Comparison of ENCODE assay signal across 17 cellular contexts in genomic region chr12:54014315-54015209, GRCh38. TPM values are rescaled to one million over a fixed set of nuclear protein-coding genes. Genes with fewer than 3 reads are reported as not detected.
A peak's percentile ranks its signal among the peaks of the same experiment; 100 is the strongest.
DNase-seq lines count a peak whose midpoint lies in the region; ATAC-seq, FAIRE-seq and TF ChIP-seq lines count a peak whose summit lies in the region.
"Had no signal": no experiment of that assay in that cellular context is flagged by ENCODE, and none has a peak within 500 bp of the region (broad histone marks: within the 10 kb centered on the region; RNA-seq: fewer than 3 reads in every experiment).

No MANE protein-coding gene starts in this region.

- 31% methylated on average over 41 of the region's 41 CpGs for WGBS in GM12878 (ENCODE audit: insufficient coverage, insufficient replicate concordance, low lambda C conversion rate, missing lambda C conversion rate)

- BruUV-seq in GM12878 (replicated peaks; lab: Mats Ljungman, UMichigan): no TSS peak

- H3K36me3 ChIP-seq in GM12878 (ENCODE audit: control insufficient read depth in 2 of 2, insufficient read depth in 2 of 2, low read length in 1 of 2) (no peaks in the 10 kb centered on the region), thoracic aorta (no peaks in the 10 kb centered on the region)
- H3K36me3 ChIP-seq: left ventricle myocardium inferior had no signal

- H3K4me1 ChIP-seq in GM12878 (ENCODE audit: control insufficient read depth, insufficient read depth, low read length): peaks cover 10% of the 10 kb centered on the region; the same call in 1 of the 2 replicates
- H3K4me1 ChIP-seq in thoracic aorta (ENCODE audit: control insufficient read depth in 1 of 2, low read depth in 2 of 2): peaks cover 7 to 13% of the 10 kb centered on the region in 2 donors

- in situ Hi-C loops in GM12878 (cut with MboI): no loop called here

- H3K27me3 ChIP-seq in GM12878 (replicated peaks in 1 of 2; ENCODE audit: control insufficient read depth in 2 of 2, insufficient read depth in 2 of 2, low read length in 1 of 2) (peaks cover 16 to 35% of the 10 kb centered on the region in 2 experiments), thoracic aorta (replicated peaks; ENCODE audit: insufficient read depth) (no peaks in the 10 kb centered on the region)

- H3K79me2 ChIP-seq in GM12878 (ENCODE audit: control insufficient read depth, insufficient read depth, low read length): no peaks in the 10 kb centered on the region

- peak overlapping the region; percentile 35 for H3K4me3 Mint-ChIP-seq in activated naive CD8-positive, alpha-beta T cell treated with anti-CD3 and anti-CD28 coated beads, Interleukin-2, amount 10 ng/mL, durations not matched to agents 7 days and 5 days
- no peak overlapping the region for H3K4me3 Mint-ChIP-seq in activated naive CD8-positive, alpha-beta T cell treated with anti-CD3 and anti-CD28 coated beads, Interleukin-2, amount 50 U/mL, for 24 hours

- H3K9me3 ChIP-seq in GM12878 (replicated peaks; ENCODE audit: control insufficient read depth, insufficient read depth, low read length) (no peaks in the 10 kb centered on the region), thoracic aorta (no peaks in the 10 kb centered on the region)
- H3K9me3 ChIP-seq: left ventricle myocardium inferior had no signal

- H3K4me2 ChIP-seq in GM12878 (ENCODE audit: control insufficient read depth, insufficient read depth): no peak overlapping the region

- TF ChIP-seq EP300 in GM12878 (IDR thresholded peaks at IDR 0.05; ENCODE audit: borderline replicate concordance in 1 of 2, control insufficient read depth in 1 of 2, low read depth in 2 of 2, low read length in 2 of 2): no peak

- DNase-seq in activated naive CD8-positive, alpha-beta T cell treated with anti-CD3 and anti-CD28 coated beads, Interleukin-2, amount 10 ng/mL, durations not matched to agents 7 days and 5 days: no peak
- no peak for DNase-seq in activated naive CD8-positive, alpha-beta T cell treated with anti-CD3 and anti-CD28 coated beads, Interleukin-2, amount 50 U/mL, for 24 hours
- no peak for DNase-seq in GM12878 (ENCODE audit: low read depth, low spot score)
- DNase-seq in myocyte (ENCODE audit: low read depth): peak; percentile 66
- no peak for DNase-seq in thoracic aorta (ENCODE audit: low spot score)
- no peak for DNase-seq in HUDEP-2 (lab: John Stamatoyannopoulos, UW; ENCODE audit: unreplicated experiment in 76 of 76)
- DNase-seq in Right ventricle myocardium inferior (ENCODE audit: missing footprints): no peak
- DNase-seq: activated naive CD4-positive, alpha-beta T cell treated with anti-CD3 and anti-CD28 coated beads, Interleukin-2, amount 50 U/mL, for 16 hours; hippocampal formation; KBM-7; left ventricle myocardium inferior; NCI-H1417 treated with DMSO at 0.1 percent for 48 hours; T1000 had no signal

- CTCF ChIA-PET in GM12878 (lab: Yijun Ruan, JAX): interaction anchor here (3.5 to 3.8 kb wide), 2 partner anchors 7 to 187 kb away, joined by 18 to 27 read pairs; partner anchors contain the start of gene HOXC8

- no peaks in the 10 kb centered on the region for H3K36me3 Mint-ChIP-seq in activated naive CD8-positive, alpha-beta T cell treated with anti-CD3 and anti-CD28 coated beads, Interleukin-2, amount 10 ng/mL, durations not matched to agents 7 days and 5 days
- no peaks in the 10 kb centered on the region for H3K36me3 Mint-ChIP-seq in activated naive CD8-positive, alpha-beta T cell treated with anti-CD3 and anti-CD28 coated beads, Interleukin-2, amount 50 U/mL, for 24 hours (ENCODE audit: low read depth)

- no peak for TF ChIP-seq RAD21 in GM12878 (IDR thresholded peaks at IDR 0.05; ENCODE audit: insufficient read depth, low read depth, low read length)

- no peak overlapping the region for H3K9ac ChIP-seq in GM12878 (ENCODE audit: control insufficient read depth, insufficient read depth, low read length)

- SMC1A ChIA-PET in GM12878 (lab: Charles Lee; ENCODE audit: uncharacterized antibody, unreplicated experiment): interaction anchor here (2.4 kb wide), 1 partner anchor 18 kb away, joined by 7 read pairs; the partner anchor contains the start of gene HOXC5

- no peaks in the 10 kb centered on the region for H3K9me3 Mint-ChIP-seq in activated naive CD8-positive, alpha-beta T cell treated with anti-CD3 and anti-CD28 coated beads, Interleukin-2, amount 10 ng/mL, durations not matched to agents 7 days and 5 days
- H3K9me3 Mint-ChIP-seq in activated naive CD8-positive, alpha-beta T cell treated with anti-CD3 and anti-CD28 coated beads, Interleukin-2, amount 50 U/mL, for 24 hours: no peaks in the 10 kb centered on the region

- no peak for TF ChIP-seq POLR2A in GM12878 (IDR thresholded peaks at IDR 0.05; ENCODE audit: low read depth, low read length)

- H3K4me1 Mint-ChIP-seq in activated naive CD8-positive, alpha-beta T cell treated with anti-CD3 and anti-CD28 coated beads, Interleukin-2, amount 10 ng/mL, durations not matched to agents 7 days and 5 days: peaks cover 13% of the 10 kb centered on the region
- H3K4me1 Mint-ChIP-seq in activated naive CD8-positive, alpha-beta T cell treated with anti-CD3 and anti-CD28 coated beads, Interleukin-2, amount 50 U/mL, for 24 hours: peaks cover 27% of the 10 kb centered on the region

- H2AFZ ChIP-seq in GM12878 (ENCODE audit: control insufficient read depth, low read depth, low read length): no peak overlapping the region

- FAIRE-seq in GM12878 (lab: Jason Lieb, UNC): no peak
- FAIRE-seq: urothelium cell line had no signal

- no peak overlapping the region for H3K4me3 ChIP-seq in GM12878
- H3K4me3 ChIP-seq in thoracic aorta: peak overlapping the region; percentile 31
- H3K4me3 ChIP-seq: left ventricle myocardium inferior had no signal

- no peaks in the 10 kb centered on the region; the same call in 1 of the 2 replicates for H4K20me1 ChIP-seq in GM12878 (ENCODE audit: control insufficient read depth, insufficient read depth)

- ATAC-seq in activated naive CD8-positive, alpha-beta T cell treated with anti-CD3 and anti-CD28 coated beads, Interleukin-2, amount 10 ng/mL, durations not matched to agents 7 days and 5 days (ENCODE audit: low read depth): no peak
- no peak for ATAC-seq in activated naive CD8-positive, alpha-beta T cell treated with anti-CD3 and anti-CD28 coated beads, Interleukin-2, amount 50 U/mL, for 24 hours
- ATAC-seq in GM12878 (no peak), thoracic aorta (ENCODE audit: insufficient number of reproducible peaks, low FRiP score, low read depth) (no peak), Right ventricle myocardium inferior (no peak), GM18520 (IDR thresholded peaks at IDR 0.05; ENCODE audit: unreplicated experiment) (no peak)

- TF ChIP-seq CTCF in GM12878 (IDR thresholded peaks at IDR 0.05 in 2 of 3, conservative IDR thresholded peaks at IDR 0.05 in 1 of 3; ENCODE audit: control insufficient read depth in 2 of 3, extremely low read depth in 1 of 3, insufficient read depth in 1 of 3, low read depth in 3 of 3, low read length in 3 of 3) (no peak), thoracic aorta (IDR thresholded peaks at IDR 0.05) (no peak)

- H3K27ac Mint-ChIP-seq in activated naive CD8-positive, alpha-beta T cell treated with anti-CD3 and anti-CD28 coated beads, Interleukin-2, amount 10 ng/mL, durations not matched to agents 7 days and 5 days: no peak overlapping the region
- H3K27ac Mint-ChIP-seq in activated naive CD8-positive, alpha-beta T cell treated with anti-CD3 and anti-CD28 coated beads, Interleukin-2, amount 50 U/mL, for 24 hours: no peak overlapping the region

- H3K27ac ChIP-seq in GM12878 (ENCODE audit: control insufficient read depth, insufficient read depth) (no peak overlapping the region), thoracic aorta (peak overlapping the region in 1 of 2 donors; percentile 32)
- H3K27ac ChIP-seq: epithelial cell of prostate, left ventricle myocardium inferior had no signal

- RAD21 ChIA-PET in GM12878 (lab: Charles Lee; ENCODE audit: unreplicated experiment): no interaction called here

- peaks cover 85% of the 10 kb centered on the region for H3K27me3 Mint-ChIP-seq in activated naive CD8-positive, alpha-beta T cell treated with anti-CD3 and anti-CD28 coated beads, Interleukin-2, amount 10 ng/mL, durations not matched to agents 7 days and 5 days
- H3K27me3 Mint-ChIP-seq in activated naive CD8-positive, alpha-beta T cell treated with anti-CD3 and anti-CD28 coated beads, Interleukin-2, amount 50 U/mL, for 24 hours: peaks cover 81% of the 10 kb centered on the region

- POLR2A ChIA-PET in activated naive CD8-positive, alpha-beta T cell treated with anti-CD3 and anti-CD28 coated beads, Interleukin-2, amount 10 ng/mL, durations not matched to agents 7 days and 5 days (lab: Charles Lee): no interaction called here
- POLR2A ChIA-PET in GM12878 (lab: Charles Lee): interaction anchor here (0.6 kb wide), 1 partner anchor 385 kb away, joined by 5 read pairs; no protein-coding TSS in a partner anchor

- intact Hi-C loops in GM12878 (cut with micrococcal nuclease; ENCODE audit: unreplicated experiment): no loop called here
- intact Hi-C loops in Right ventricle myocardium inferior (cut with DNase I): no loop called here

RNA-seq across cellular contexts. Expression of gene HOXC8, which starts 5.8 kb away (rescaled TPM):
- total RNA-seq in activated naive CD8-positive, alpha-beta T cell treated with anti-CD3 and anti-CD28 coated beads, Interleukin-2, amount 10 ng/mL, durations not matched to agents 7 days and 5 days: not detected
- total RNA-seq in GM12878 (2013; cell fraction: nucleolus; rRNA removed): not detected in 2 replicates
- not detected in 2 replicates for total RNA-seq in GM12878 (2014; rRNA removed)
- total RNA-seq in GM12878 (2014; rRNA removed; fragmentation: Illumina TruSeq; extraction: Trizol): not detected in 2 replicates
- total RNA-seq in GM12878 (2021): not detected in 2 replicates
- not detected for polyA plus RNA-seq in GM12878 (2011; ENCODE audit: low read depth)
- not detected in 2 replicates for polyA plus RNA-seq in GM12878 (2011; rRNA removed)
- polyA plus RNA-seq in GM12878 (2011; cell fraction: cytosol; rRNA removed): not detected in 2 replicates
- polyA plus RNA-seq in GM12878 (2011; cell fraction: nucleus; rRNA removed): not detected in 2 replicates
- polyA plus RNA-seq in GM12878 (2012): not detected in 2 replicates
- polyA plus RNA-seq in GM12878 (2014; fragmentation: Illumina TruSeq; extraction: Trizol): not detected in 2 replicates
- not detected for polyA plus RNA-seq in GM12878 (2014; fragmentation: Nextera tagmentation; extraction: Ambion mirVana)
- polyA plus RNA-seq in GM12878 (2014; rRNA removed): not detected in 2 replicates
- not detected for polyA plus RNA-seq in GM12878 (2016; fragmentation: Nextera tagmentation; extraction: Ambion mirVana)
- 0.10 TPM in 1 of 2 replicates, not detected in the other for polyA minus RNA-seq in GM12878 (2011; rRNA and poly(A)+ RNA removed)
- not detected in 2 replicates for polyA minus RNA-seq in GM12878 (2011; cell fraction: cytosol; rRNA and poly(A)+ RNA removed)
- polyA minus RNA-seq in GM12878 (2011; cell fraction: nucleus; rRNA and poly(A)+ RNA removed): not detected in 2 replicates
- 9.9 and 11.4 TPM in 2 replicates for total RNA-seq in myocyte
- 23.7 TPM for polyA plus RNA-seq in myocyte (2012)
- total RNA-seq in thoracic aorta: not detected
- total RNA-seq in Right ventricle myocardium inferior: not detected
- total RNA-seq: left ventricle myocardium inferior had no signal

RNA-seq across cellular contexts. Expression of gene HOXC6, which starts 13.7 kb away (rescaled TPM):
- total RNA-seq in activated naive CD8-positive, alpha-beta T cell treated with anti-CD3 and anti-CD28 coated beads, Interleukin-2, amount 10 ng/mL, durations not matched to agents 7 days and 5 days: not detected
- total RNA-seq in GM12878 (2013; cell fraction: nucleolus; rRNA removed): 0.35 TPM in 1 of 2 replicates, not detected in the other
- not detected in 2 replicates for total RNA-seq in GM12878 (2014; rRNA removed)
- total RNA-seq in GM12878 (2014; rRNA removed; fragmentation: Illumina TruSeq; extraction: Trizol): 0.09 TPM in 1 of 2 replicates, not detected in the other
- total RNA-seq in GM12878 (2021): 0.27 and 0.38 TPM in 2 replicates
- not detected for polyA plus RNA-seq in GM12878 (2011; ENCODE audit: low read depth)
- 0.42 and 0.52 TPM in 2 replicates for polyA plus RNA-seq in GM12878 (2011; rRNA removed)
- polyA plus RNA-seq in GM12878 (2011; cell fraction: cytosol; rRNA removed): 0.60 and 0.65 TPM in 2 replicates
- 0.57 and 0.76 TPM in 2 replicates for polyA plus RNA-seq in GM12878 (2011; cell fraction: nucleus; rRNA removed)
- 0.34 and 0.39 TPM in 2 replicates for polyA plus RNA-seq in GM12878 (2012)
- polyA plus RNA-seq in GM12878 (2014; fragmentation: Illumina TruSeq; extraction: Trizol): 0.06 TPM in 1 of 2 replicates, not detected in the other
- under 1 TPM in 1 of 2 experiments, not detected in 1; 0.02 TPM for polyA plus RNA-seq in GM12878 (2014; fragmentation: Nextera tagmentation; extraction: Ambion mirVana)
- 0.55 TPM in 1 of 2 replicates, not detected in the other for polyA plus RNA-seq in GM12878 (2014; rRNA removed)
- under 1 TPM in 1 of 2 experiments, not detected in 1; 0.54 TPM for polyA plus RNA-seq in GM12878 (2016; fragmentation: Nextera tagmentation; extraction: Ambion mirVana)
- polyA minus RNA-seq in GM12878 (2011; rRNA and poly(A)+ RNA removed): 0.31 and 0.73 TPM in 2 replicates
- polyA minus RNA-seq in GM12878 (2011; cell fraction: cytosol; rRNA and poly(A)+ RNA removed): 0.52 TPM in 1 of 2 replicates, not detected in the other
- polyA minus RNA-seq in GM12878 (2011; cell fraction: nucleus; rRNA and poly(A)+ RNA removed): 0.36 and 0.48 TPM in 2 replicates
- total RNA-seq in myocyte: 1.6 and 2.3 TPM in 2 replicates
- polyA plus RNA-seq in myocyte (2012): 21.8 TPM
- not detected for total RNA-seq in thoracic aorta
- total RNA-seq in Right ventricle myocardium inferior: 0.41 TPM
- total RNA-seq: left ventricle myocardium inferior had no signal

RNA-seq across cellular contexts. Expression of gene HOXC9, which starts 14.6 kb away (rescaled TPM):
- not detected for total RNA-seq in activated naive CD8-positive, alpha-beta T cell treated with anti-CD3 and anti-CD28 coated beads, Interleukin-2, amount 10 ng/mL, durations not matched to agents 7 days and 5 days
- 0.69 TPM in 1 of 2 replicates, not detected in the other for total RNA-seq in GM12878 (2013; cell fraction: nucleolus; rRNA removed)
- total RNA-seq in GM12878 (2014; rRNA removed) (not detected in 2 replicates), GM12878 (2014; rRNA removed; fragmentation: Illumina TruSeq; extraction: Trizol) (not detected in 2 replicates), GM12878 (2021) (not detected in 2 replicates), myocyte (9.6 and 11.7 TPM in 2 replicates), thoracic aorta (not detected), Right ventricle myocardium inferior (not detected)
- polyA plus RNA-seq in GM12878 (2011; ENCODE audit: low read depth): not detected
- polyA plus RNA-seq in GM12878 (2011; rRNA removed) (not detected in 2 replicates), GM12878 (2014; fragmentation: Illumina TruSeq; extraction: Trizol) (not detected in 2 replicates), GM12878 (2014; fragmentation: Nextera tagmentation; extraction: Ambion mirVana) (not detected), GM12878 (2014; rRNA removed) (not detected in 2 replicates), GM12878 (2016; fragmentation: Nextera tagmentation; extraction: Ambion mirVana) (not detected)
- polyA plus RNA-seq in GM12878 (2011; cell fraction: cytosol; rRNA removed): not detected in 2 replicates
- polyA plus RNA-seq in GM12878 (2011; cell fraction: nucleus; rRNA removed): 0.09 TPM in 1 of 2 replicates, not detected in the other
- polyA plus RNA-seq in GM12878 (2012): 0.07 TPM in 1 of 2 replicates, not detected in the other
- not detected in 2 replicates for polyA minus RNA-seq in GM12878 (2011; rRNA and poly(A)+ RNA removed)
- polyA minus RNA-seq in GM12878 (2011; cell fraction: cytosol; rRNA and poly(A)+ RNA removed): not detected in 2 replicates
- polyA minus RNA-seq in GM12878 (2011; cell fraction: nucleus; rRNA and poly(A)+ RNA removed): not detected in 2 replicates
- 11.8 TPM for polyA plus RNA-seq in myocyte (2012)
- total RNA-seq: left ventricle myocardium inferior had no signal

RNA-seq across cellular contexts. Expression of gene HOXC5, which starts 18.3 kb away (rescaled TPM):
- not detected for total RNA-seq in activated naive CD8-positive, alpha-beta T cell treated with anti-CD3 and anti-CD28 coated beads, Interleukin-2, amount 10 ng/mL, durations not matched to agents 7 days and 5 days
- not detected in 2 replicates for total RNA-seq in GM12878 (2013; cell fraction: nucleolus; rRNA removed)
- total RNA-seq in GM12878 (2014; rRNA removed): not detected in 2 replicates
- total RNA-seq in GM12878 (2014; rRNA removed; fragmentation: Illumina TruSeq; extraction: Trizol): not detected in 2 replicates
- total RNA-seq in GM12878 (2021): not detected in 2 replicates
- not detected for polyA plus RNA-seq in GM12878 (2011; ENCODE audit: low read depth)
- 0.11 TPM in 1 of 2 replicates, not detected in the other for polyA plus RNA-seq in GM12878 (2011; rRNA removed)
- 0.25 and 0.28 TPM in 2 replicates for polyA plus RNA-seq in GM12878 (2011; cell fraction: cytosol; rRNA removed)
- polyA plus RNA-seq in GM12878 (2011; cell fraction: nucleus; rRNA removed): 0.09 and 0.12 TPM in 2 replicates
- not detected in 2 replicates for polyA plus RNA-seq in GM12878 (2012)
- polyA plus RNA-seq in GM12878 (2014; fragmentation: Illumina TruSeq; extraction: Trizol): not detected in 2 replicates
- not detected for polyA plus RNA-seq in GM12878 (2014; fragmentation: Nextera tagmentation; extraction: Ambion mirVana)
- not detected in 2 replicates for polyA plus RNA-seq in GM12878 (2014; rRNA removed)
- not detected for polyA plus RNA-seq in GM12878 (2016; fragmentation: Nextera tagmentation; extraction: Ambion mirVana)
- polyA minus RNA-seq in GM12878 (2011; rRNA and poly(A)+ RNA removed): not detected in 2 replicates
- polyA minus RNA-seq in GM12878 (2011; cell fraction: cytosol; rRNA and poly(A)+ RNA removed): not detected in 2 replicates
- not detected in 2 replicates for polyA minus RNA-seq in GM12878 (2011; cell fraction: nucleus; rRNA and poly(A)+ RNA removed)
- 1.2 and 1.4 TPM in 2 replicates for total RNA-seq in myocyte
- polyA plus RNA-seq in myocyte (2012): 0.71 TPM
- total RNA-seq in thoracic aorta: 1 to 10 TPM in 1 of 2 donors, not detected in 1; 1.8 TPM
- not detected for total RNA-seq in Right ventricle myocardium inferior
- total RNA-seq: left ventricle myocardium inferior had no signal

RNA-seq across cellular contexts. Expression of gene HOXC10, which starts 29.6 kb away (rescaled TPM):
- total RNA-seq in activated naive CD8-positive, alpha-beta T cell treated with anti-CD3 and anti-CD28 coated beads, Interleukin-2, amount 10 ng/mL, durations not matched to agents 7 days and 5 days: not detected
- total RNA-seq in GM12878 (2013; cell fraction: nucleolus; rRNA removed): not detected in 2 replicates
- total RNA-seq in GM12878 (2014; rRNA removed) (not detected in 2 replicates), GM12878 (2014; rRNA removed; fragmentation: Illumina TruSeq; extraction: Trizol) (not detected in 2 replicates), GM12878 (2021) (0.59 TPM in 1 of 2 replicates, not detected in the other), myocyte (3.7 and 4.0 TPM in 2 replicates), thoracic aorta (not detected), Right ventricle myocardium inferior (not detected)
- not detected for polyA plus RNA-seq in GM12878 (2011; ENCODE audit: low read depth)
- polyA plus RNA-seq in GM12878 (2011; rRNA removed) (not detected in 2 replicates), GM12878 (2014; fragmentation: Illumina TruSeq; extraction: Trizol) (not detected in 2 replicates), GM12878 (2014; fragmentation: Nextera tagmentation; extraction: Ambion mirVana) (not detected), GM12878 (2014; rRNA removed) (not detected in 2 replicates), GM12878 (2016; fragmentation: Nextera tagmentation; extraction: Ambion mirVana) (not detected)
- 0.03 TPM in 1 of 2 replicates, not detected in the other for polyA plus RNA-seq in GM12878 (2011; cell fraction: cytosol; rRNA removed)
- polyA plus RNA-seq in GM12878 (2011; cell fraction: nucleus; rRNA removed): not detected in 2 replicates
- polyA plus RNA-seq in GM12878 (2012): not detected in 2 replicates
- polyA minus RNA-seq in GM12878 (2011; rRNA and poly(A)+ RNA removed): not detected in 2 replicates
- not detected in 2 replicates for polyA minus RNA-seq in GM12878 (2011; cell fraction: cytosol; rRNA and poly(A)+ RNA removed)
- polyA minus RNA-seq in GM12878 (2011; cell fraction: nucleus; rRNA and poly(A)+ RNA removed): 0.24 TPM in 1 of 2 replicates, not detected in the other
- 16.6 TPM for polyA plus RNA-seq in myocyte (2012)
- total RNA-seq: left ventricle myocardium inferior, omental fat pad had no signal
